33 cellular contexts compared by ENCODE assay signal in the genomic region with DNA sequence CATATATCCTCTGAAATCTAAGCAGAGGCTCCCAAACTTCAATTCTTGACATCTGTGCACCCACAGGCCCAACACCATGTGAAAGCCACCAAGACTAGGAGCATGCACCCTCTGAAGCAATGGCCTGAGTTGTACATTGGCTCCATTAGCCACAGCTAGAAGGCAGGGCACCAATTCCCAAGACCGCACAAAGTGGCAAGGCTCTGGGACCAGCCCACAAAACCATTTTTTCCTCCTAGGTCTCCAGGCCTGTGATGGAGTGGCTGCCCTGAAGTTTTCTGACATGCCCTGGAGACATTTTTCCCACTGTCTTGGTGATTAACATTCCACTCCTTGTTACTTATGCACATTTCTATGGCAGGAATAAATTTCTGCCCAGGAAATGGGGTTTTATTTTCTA.
"Had no signal": no experiment of that assay in that cellular context is flagged by ENCODE, and none has a peak within 500 bp of the region (broad histone marks: within the 10 kb centered on the region; RNA-seq: fewer than 3 reads in every experiment).

No MANE protein-coding gene starts in this region.

- DNase-seq: activated B cell treated with CpG ODN at 0.5 μM for 24 hours; activated CD4-positive, alpha-beta memory T cell treated with anti-CD3 and anti-CD28 coated beads for 36 hours; activated CD4-positive, alpha-beta T cell treated with anti-CD3 and anti-CD28 coated beads for 4 hours; activated CD4-positive, alpha-beta T cell treated with anti-CD3 and anti-CD28 coated beads, Interleukin-2, amount 10 ng/mL, durations not matched to agents 24 days and 14 days; activated CD4-positive, alpha-beta T cell treated with anti-CD3 and anti-CD28 coated beads, Interleukin-2, amount 50 U/mL, for 1 hour; activated CD4-positive, alpha-beta T cell treated with anti-CD3 and anti-CD28 coated beads, Interleukin-2, amount 50 U/mL, for 4 hours; activated CD4-positive, CD25-positive, alpha-beta regulatory T cell treated with anti-CD3 and anti-CD28 coated beads, Interleukin-2, amount 50 U/mL, for 72 hours; activated CD8-positive, alpha-beta memory T cell treated with anti-CD3 and anti-CD28 coated beads for 24 hours; activated CD8-positive, alpha-beta memory T cell treated with anti-CD3 and anti-CD28 coated beads, Interleukin-2, amount 10 ng/mL, durations not matched to agents 7 days and 5 days; activated CD8-positive, alpha-beta memory T cell treated with anti-CD3 and anti-CD28 coated beads, Interleukin-2, amount 50 U/mL, for 48 hours; activated CD8-positive, alpha-beta T cell treated with anti-CD3 and anti-CD28 coated beads for 36 hours; activated effector memory CD4-positive, alpha-beta T cell treated with anti-CD3 and anti-CD28 coated beads, Interleukin-2, amount 50 U/mL, for 16 hours; activated gamma-delta T cell treated with Interleukin-2 at 50 U/mL for 16 hours; activated naive CD4-positive, alpha-beta T cell; activated naive CD4-positive, alpha-beta T cell treated with anti-CD3 and anti-CD28 coated beads for 36 hours; activated naive CD4-positive, alpha-beta T cell treated with anti-CD3 and anti-CD28 coated beads, Interleukin-2, amount 50 U/mL, for 16 hours; activated naive CD8-positive, alpha-beta T cell treated with anti-CD3 and anti-CD28 coated beads for 36 hours; activated T-cell treated with anti-CD3 and anti-CD28 coated beads, Interleukin-2, amount 50 U/mL, for 24 hours; activated T-cell treated with anti-CD3 and anti-CD28 coated beads, Interleukin-2, amount 50 U/mL, for 48 hours; adrenal gland; amniotic stem cell; aorta; body of pancreas; brain microvascular endothelial cell; central memory CD4-positive, alpha-beta T cell; T-helper 1 cell; T-helper 2 cell; T-helper 9 cell had no signal

- H3K9me3 ChIP-seq: adrenal gland had no signal

- H3K4me1 ChIP-seq: adrenal gland, body of pancreas, breast epithelium had no signal

- H3K4me1 Mint-ChIP-seq: activated B cell treated with CpG ODN at 0.5 μM for 24 hours; activated CD4-positive, alpha-beta T cell treated with anti-CD3 and anti-CD28 coated beads, Interleukin-2, amount 10 ng/mL, durations not matched to agents 24 days and 14 days; activated CD8-positive, alpha-beta memory T cell treated with anti-CD3 and anti-CD28 coated beads, Interleukin-2, amount 10 ng/mL, durations not matched to agents 7 days and 5 days; activated naive CD8-positive, alpha-beta T cell treated with anti-CD3 and anti-CD28 coated beads for 36 hours had no signal

- H3K27me3 ChIP-seq: adrenal gland, body of pancreas, brain microvascular endothelial cell, breast epithelium had no signal

- ATAC-seq: activated CD8-positive, alpha-beta memory T cell treated with anti-CD3 and anti-CD28 coated beads, Interleukin-2, amount 10 ng/mL, durations not matched to agents 7 days and 5 days; activated CD8-positive, alpha-beta T cell treated with anti-CD3 and anti-CD28 coated beads for 36 hours; activated naive CD4-positive, alpha-beta T cell treated with anti-CD3 and anti-CD28 coated beads, Interleukin-2, amount 50 U/mL, for 72 hours; body of pancreas had no signal

- H3K36me3 Mint-ChIP-seq: activated CD4-positive, alpha-beta memory T cell treated with anti-CD3 and anti-CD28 coated beads for 36 hours; activated CD8-positive, alpha-beta memory T cell treated with anti-CD3 and anti-CD28 coated beads, Interleukin-2, amount 10 ng/mL, durations not matched to agents 7 days and 5 days; activated naive CD8-positive, alpha-beta T cell treated with anti-CD3 and anti-CD28 coated beads for 36 hours had no signal

- H3K27me3 Mint-ChIP-seq: activated B cell treated with CpG ODN at 0.5 μM for 24 hours; activated CD4-positive, alpha-beta memory T cell treated with anti-CD3 and anti-CD28 coated beads for 36 hours; activated CD4-positive, alpha-beta T cell treated with anti-CD3 and anti-CD28 coated beads, Interleukin-2, amount 10 ng/mL, durations not matched to agents 24 days and 14 days; activated CD8-positive, alpha-beta memory T cell treated with anti-CD3 and anti-CD28 coated beads, Interleukin-2, amount 10 ng/mL, durations not matched to agents 7 days and 5 days; activated CD8-positive, alpha-beta T cell treated with anti-CD3 and anti-CD28 coated beads for 36 hours; activated naive CD8-positive, alpha-beta T cell treated with anti-CD3 and anti-CD28 coated beads for 36 hours; activated T-cell treated with anti-CD3 and anti-CD28 coated beads, Interleukin-2, amount 50 U/mL, for 24 hours had no signal

- H3K4me3 ChIP-seq: adrenal gland, body of pancreas, breast epithelium had no signal

- H3K27ac Mint-ChIP-seq: activated B cell treated with CpG ODN at 0.5 μM for 24 hours; activated CD4-positive, alpha-beta memory T cell treated with anti-CD3 and anti-CD28 coated beads for 36 hours; activated CD4-positive, alpha-beta T cell treated with anti-CD3 and anti-CD28 coated beads, Interleukin-2, amount 10 ng/mL, durations not matched to agents 24 days and 14 days; activated CD8-positive, alpha-beta memory T cell treated with anti-CD3 and anti-CD28 coated beads, Interleukin-2, amount 10 ng/mL, durations not matched to agents 7 days and 5 days; activated CD8-positive, alpha-beta T cell treated with anti-CD3 and anti-CD28 coated beads for 36 hours; activated naive CD4-positive, alpha-beta T cell treated with anti-CD3 and anti-CD28 coated beads for 36 hours; activated naive CD4-positive, alpha-beta T cell treated with anti-CD3 and anti-CD28 coated beads, Interleukin-2, amount 50 U/mL, for 72 hours; activated naive CD8-positive, alpha-beta T cell treated with anti-CD3 and anti-CD28 coated beads for 36 hours; activated T-cell treated with anti-CD3 and anti-CD28 coated beads, Interleukin-2, amount 50 U/mL, for 24 hours; T-helper 1 cell treated with Interleukin-12 subunit alpha and Interleukin-12 subunit beta and Interleukin-4 antibody, amounts not matched to agents 30 μg/mL and 1 μg/mL, for 36 hours; T-helper 2 cell treated with Interferon-gamma antibody and Interleukin-4, amounts not matched to agents 5 μg/mL and 100 μg/mL, for 36 hours had no signal

- H3K36me3 ChIP-seq: adrenal gland, brain microvascular endothelial cell, breast epithelium had no signal

- H3K4me3 Mint-ChIP-seq: activated B cell treated with CpG ODN at 0.5 μM for 24 hours; activated CD4-positive, alpha-beta memory T cell treated with anti-CD3 and anti-CD28 coated beads for 36 hours; activated CD4-positive, alpha-beta T cell treated with anti-CD3 and anti-CD28 coated beads, Interleukin-2, amount 10 ng/mL, durations not matched to agents 24 days and 14 days; activated CD8-positive, alpha-beta memory T cell treated with anti-CD3 and anti-CD28 coated beads, Interleukin-2, amount 10 ng/mL, durations not matched to agents 7 days and 5 days; activated CD8-positive, alpha-beta T cell treated with anti-CD3 and anti-CD28 coated beads for 36 hours; activated naive CD4-positive, alpha-beta T cell treated with anti-CD3 and anti-CD28 coated beads for 36 hours; activated naive CD8-positive, alpha-beta T cell treated with anti-CD3 and anti-CD28 coated beads for 36 hours; activated T-cell treated with anti-CD3 and anti-CD28 coated beads, Interleukin-2, amount 50 U/mL, for 24 hours; T-helper 1 cell treated with Interleukin-12 subunit alpha and Interleukin-12 subunit beta and Interleukin-4 antibody, amounts not matched to agents 30 μg/mL and 1 μg/mL, for 36 hours; T-helper 2 cell treated with Interferon-gamma antibody and Interleukin-4, amounts not matched to agents 5 μg/mL and 100 μg/mL, for 36 hours had no signal

- H3K27ac ChIP-seq: adrenal gland, body of pancreas, brain microvascular endothelial cell, breast epithelium, VCaP had no signal
